In the genomic region with DNA sequence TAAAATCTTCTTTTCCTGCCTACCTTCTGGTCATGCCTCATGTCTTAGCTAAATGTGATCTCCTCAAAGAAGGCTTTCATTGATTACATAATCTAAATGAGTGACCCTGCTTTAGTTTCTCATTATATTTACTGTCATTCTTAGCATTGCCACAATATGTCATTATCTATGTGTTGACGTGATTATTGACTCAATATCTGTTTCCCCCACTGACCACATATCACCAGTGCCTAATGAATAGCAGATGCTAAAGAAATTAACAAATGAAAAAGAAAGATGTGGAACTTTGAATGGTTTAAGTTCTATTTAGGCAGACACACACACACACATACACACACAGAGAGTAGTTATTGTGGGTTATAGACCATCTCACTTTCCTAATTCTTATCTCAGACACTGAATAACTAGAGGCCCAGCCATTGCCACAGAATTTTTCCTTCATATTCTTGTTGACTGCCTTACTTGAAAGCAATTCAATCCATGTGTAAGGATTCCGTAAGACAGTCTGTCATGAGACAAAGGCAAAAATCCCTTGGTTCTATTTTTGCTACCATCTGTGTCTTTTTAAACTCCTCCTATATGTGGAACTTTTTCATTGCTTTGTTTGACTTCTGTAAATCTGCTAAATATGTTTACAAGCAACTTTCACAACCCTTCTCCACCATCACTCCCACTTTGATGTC, we compare ENCODE assay signal across 18 cellular contexts.
"Had no signal": no experiment of that assay in that cellular context is flagged by ENCODE, and none has a peak within 500 bp of the region (broad histone marks: within the 10 kb centered on the region; RNA-seq: fewer than 3 reads in every experiment).

No MANE protein-coding gene starts in this region.

- H3K27ac Mint-ChIP-seq: activated naive CD4-positive, alpha-beta T cell treated with anti-CD3 and anti-CD28 coated beads, Interleukin-2, amount 50 U/mL, for 72 hours; endodermal cell; stimulated activated naive CD8-positive, alpha-beta T cell treated with anti-CD3 and anti-CD28 coated beads, Interleukin-15, amount 100 ng/mL, for 72 hours had no signal

- DNase-seq: activated CD4-positive, alpha-beta T cell treated with anti-CD3 and anti-CD28 coated beads, Interleukin-2, amount 50 U/mL, for 48 hours; activated CD4-positive, CD25-positive, alpha-beta regulatory T cell treated with anti-CD3 and anti-CD28 coated beads, Interleukin-2, amount 50 U/mL, for 72 hours; activated effector memory CD4-positive, alpha-beta T cell treated with anti-CD3 and anti-CD28 coated beads, Interleukin-2, amount 50 U/mL, for 16 hours; activated T-cell treated with anti-CD3 and anti-CD28 coated beads, Interleukin-2, amount 50 U/mL, for 4 hours; aorta; endodermal cell; erythroblast; gastrocnemius medialis; islet precursor cell; left lung; mesendoderm; ovary; stimulated activated CD4-positive, alpha-beta T cell treated with anti-CD3 and anti-CD28 coated beads, Interleukin-4, amount 100 ng/mL, for 4 hours; stimulated activated naive CD8-positive, alpha-beta T cell treated with anti-CD3 and anti-CD28 coated beads, Interleukin-15, amount 100 ng/mL, for 72 hours; T-helper 2 cell; thyroid gland had no signal

- H3K27me3 ChIP-seq: gastrocnemius medialis, left lung, ovary, thyroid gland had no signal

- H3K36me3 ChIP-seq: gastrocnemius medialis, left lung, ovary, thyroid gland had no signal

- H3K4me1 Mint-ChIP-seq: neural crest cell; stimulated activated naive CD8-positive, alpha-beta T cell treated with anti-CD3 and anti-CD28 coated beads, Interleukin-15, amount 100 ng/mL, for 72 hours had no signal

- H3K4me3 ChIP-seq: gastrocnemius medialis, left lung, ovary, thyroid gland had no signal

- H3K9me3 Mint-ChIP-seq: endodermal cell, neural crest cell had no signal

- H3K4me3 Mint-ChIP-seq: activated T-cell treated with anti-CD3 and anti-CD28 coated beads, Interleukin-2, amount 50 U/mL, for 4 hours; endodermal cell; neural crest cell; stimulated activated naive CD8-positive, alpha-beta T cell treated with anti-CD3 and anti-CD28 coated beads, Interleukin-15, amount 100 ng/mL, for 72 hours had no signal

- H3K9me3 ChIP-seq: gastrocnemius medialis, left lung, ovary, thyroid gland had no signal

- ATAC-seq: activated naive CD4-positive, alpha-beta T cell treated with anti-CD3 and anti-CD28 coated beads, Interleukin-2, amount 50 U/mL, for 72 hours; activated T-cell treated with anti-CD3 and anti-CD28 coated beads, Interleukin-2, amount 50 U/mL, for 4 hours; gastrocnemius medialis; left lung; stimulated activated naive CD8-positive, alpha-beta T cell treated with anti-CD3 and anti-CD28 coated beads, Interleukin-15, amount 100 ng/mL, for 72 hours had no signal

- H3K27ac ChIP-seq: gastrocnemius medialis, left lung, ovary, thyroid gland had no signal

- H3K27me3 Mint-ChIP-seq: stimulated activated naive CD8-positive, alpha-beta T cell treated with anti-CD3 and anti-CD28 coated beads, Interleukin-15, amount 100 ng/mL, for 72 hours had no signal
